Comparison of ENCODE assay signal across 8 cellular contexts in the genomic region with DNA sequence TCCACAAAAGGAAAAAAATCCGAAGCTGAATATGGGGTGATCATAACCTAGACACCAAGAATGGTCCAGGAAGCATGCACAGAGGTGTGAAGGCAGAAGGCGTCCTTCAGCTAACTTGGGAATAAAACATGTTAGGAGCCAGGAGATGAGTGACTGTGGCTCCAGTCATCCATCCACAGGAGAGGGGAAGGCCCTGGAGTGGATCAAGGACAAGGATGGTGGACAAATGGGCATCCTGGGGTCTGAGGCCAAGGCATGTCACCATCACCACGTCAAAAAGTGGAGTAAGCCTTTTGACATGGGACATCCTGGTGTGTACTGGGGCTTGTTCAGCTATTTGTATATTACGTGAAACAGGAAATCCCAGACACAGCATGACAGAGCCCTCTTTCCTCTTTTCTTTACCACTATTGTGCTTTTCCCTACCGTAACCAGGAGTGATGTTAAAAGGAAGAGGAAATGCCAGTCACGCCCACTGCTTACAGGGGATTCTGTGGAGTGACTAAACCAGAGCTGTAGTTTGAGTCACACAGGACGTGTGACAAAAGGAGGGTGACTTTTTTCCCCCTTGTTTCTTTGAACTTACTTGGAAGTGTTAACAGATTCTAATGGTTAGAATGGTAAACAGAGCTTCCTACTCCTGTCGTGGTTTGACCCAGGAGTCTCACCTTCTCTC. TPM values are rescaled to one million over a fixed set of nuclear protein-coding genes. Genes with fewer than 3 reads are reported as not detected.
A peak's percentile ranks its signal among the peaks of the same experiment; 100 is the strongest.
DNase-seq lines count a peak whose midpoint lies in the region; TF ChIP-seq lines count a peak whose summit lies in the region.

No MANE protein-coding gene starts in this region.

- no peaks in the 10 kb centered on the region; the same call in 1 of the 2 replicates for H3K36me3 ChIP-seq in GM06990 (ENCODE audit: control insufficient read depth, insufficient read depth, low read length)
- H3K36me3 ChIP-seq in WERI-Rb-1, result no peaks in the 10 kb centered on the region

- peaks cover 14% of the 10 kb centered on the region for H3K36me3 Mint-ChIP-seq in activated naive CD4-positive, alpha-beta T cell treated with anti-CD3 and anti-CD28 coated beads, Interleukin-2, amount 50 U/mL, for 24 hours
- H3K36me3 Mint-ChIP-seq in stimulated activated naive CD8-positive, alpha-beta T cell treated with anti-CD3 and anti-CD28 coated beads, Interleukin-15, Interleukin-2, amounts not matched to agents 100 ng/mL and 50 ng/mL, for 24 hours (ENCODE audit: low read depth), result peaks cover 26% of the 10 kb centered on the region

- no peaks in the 10 kb centered on the region for H3K27me3 ChIP-seq in GM06990 (replicated peaks; ENCODE audit: control insufficient read depth, insufficient read depth, low read length)
- H3K27me3 ChIP-seq in WERI-Rb-1 (ENCODE audit: insufficient read depth, low read depth, severe bottlenecking), result no peaks in the 10 kb centered on the region

- peak overlapping the region; percentile 57 for H3K4me3 Mint-ChIP-seq in activated naive CD4-positive, alpha-beta T cell treated with anti-CD3 and anti-CD28 coated beads, Interleukin-2, amount 50 U/mL, for 24 hours
- H3K4me3 Mint-ChIP-seq in stimulated activated naive CD8-positive, alpha-beta T cell treated with anti-CD3 and anti-CD28 coated beads, Interleukin-15, Interleukin-2, amounts not matched to agents 100 ng/mL and 50 ng/mL, for 24 hours, result peak overlapping the region; percentile 10

- H3K27ac Mint-ChIP-seq in activated naive CD4-positive, alpha-beta T cell treated with anti-CD3 and anti-CD28 coated beads, Interleukin-2, amount 50 U/mL, for 24 hours, result peak overlapping the region; percentile 93
- H3K27ac Mint-ChIP-seq in stimulated activated naive CD8-positive, alpha-beta T cell treated with anti-CD3 and anti-CD28 coated beads, Interleukin-15, Interleukin-2, amounts not matched to agents 100 ng/mL and 50 ng/mL, for 24 hours, result peak overlapping the region; percentile 66

- H3K9me3 ChIP-seq in WERI-Rb-1 (ENCODE audit: severe bottlenecking), result no peaks in the 10 kb centered on the region

- H3K27ac ChIP-seq in WERI-Rb-1, result no peak overlapping the region

- DNase-seq in GM06990 (ENCODE audit: extremely low read depth, insufficient read length) (peak; percentile 36), H4 (ENCODE audit: low spot score) (peak; percentile 68), Kasumi-1 (lab: John Stamatoyannopoulos, UW) (peak; percentile 98), iris pigment epithelial cell (ENCODE audit: low read depth) (peak; percentile 53), C1 segment of cervical spinal cord (lab: John Stamatoyannopoulos, UW) (no peak), WERI-Rb-1 (no peak)

- TF ChIP-seq CTCF in GM06990 (IDR thresholded peaks at IDR 0.05; ENCODE audit: insufficient read depth, low read length, poor library complexity, severe bottlenecking), result no peak
- TF ChIP-seq CTCF in WERI-Rb-1 (IDR thresholded peaks at IDR 0.05; ENCODE audit: low read depth, low read length), result no peak

- no peaks in the 10 kb centered on the region for H3K27me3 Mint-ChIP-seq in activated naive CD4-positive, alpha-beta T cell treated with anti-CD3 and anti-CD28 coated beads, Interleukin-2, amount 50 U/mL, for 24 hours
- H3K27me3 Mint-ChIP-seq in stimulated activated naive CD8-positive, alpha-beta T cell treated with anti-CD3 and anti-CD28 coated beads, Interleukin-15, Interleukin-2, amounts not matched to agents 100 ng/mL and 50 ng/mL, for 24 hours, result no peaks in the 10 kb centered on the region

- H3K4me1 Mint-ChIP-seq in activated naive CD4-positive, alpha-beta T cell treated with anti-CD3 and anti-CD28 coated beads, Interleukin-2, amount 50 U/mL, for 24 hours, result peaks cover 87% of the 10 kb centered on the region
- H3K4me1 Mint-ChIP-seq in stimulated activated naive CD8-positive, alpha-beta T cell treated with anti-CD3 and anti-CD28 coated beads, Interleukin-15, Interleukin-2, amounts not matched to agents 100 ng/mL and 50 ng/mL, for 24 hours (ENCODE audit: low read depth), result peaks cover 83% of the 10 kb centered on the region

- no peaks in the 10 kb centered on the region for H3K9me3 Mint-ChIP-seq in activated naive CD4-positive, alpha-beta T cell treated with anti-CD3 and anti-CD28 coated beads, Interleukin-2, amount 50 U/mL, for 24 hours
- H3K9me3 Mint-ChIP-seq in stimulated activated naive CD8-positive, alpha-beta T cell treated with anti-CD3 and anti-CD28 coated beads, Interleukin-15, Interleukin-2, amounts not matched to agents 100 ng/mL and 50 ng/mL, for 24 hours, result no peaks in the 10 kb centered on the region

- H3K4me3 ChIP-seq in GM06990 (replicated peaks; ENCODE audit: low read depth, low read length) (no peak overlapping the region), WERI-Rb-1 (ENCODE audit: low read depth, low read length) (no peak overlapping the region)

RNA-seq across cellular contexts. Expression of a gene that starts 15.4 kb away (rescaled TPM):
- 13.5 and 13.7 TPM in 2 replicates for total RNA-seq in H4 (2014; rRNA removed; shearing (Covaris generic))

RNA-seq across cellular contexts. Expression of a gene that starts 57.4 kb away (rescaled TPM):
- total RNA-seq in H4 (2014; rRNA removed; shearing (Covaris generic)), result 25.7 and 36.0 TPM in 2 replicates

RNA-seq across cellular contexts. Expression of a gene that starts 57.7 kb away (rescaled TPM):
- total RNA-seq in H4 (2014; rRNA removed; shearing (Covaris generic)), result 21.2 and 27.0 TPM in 2 replicates

Comparison
In these comparisons a context has a peak if more than half of its experiments do, and no peak if none do; other contexts are left out.
1. DNase-seq: peak in GM06990 (single experiment), H4 (single experiment), Kasumi-1 (2 of 2) and iris pigment epithelial cell (single experiment); none in C1 segment of cervical spinal cord (0 of 14) and WERI-Rb-1 (single experiment).